Comparison of ENCODE assay signal across 8 cellular contexts in genomic region chr20:62136283-62137091, GRCh38. TPM values are rescaled to one million over a fixed set of nuclear protein-coding genes. Genes with fewer than 3 reads are reported as not detected.
DNase-seq lines count a peak whose midpoint lies in the region; ATAC-seq and TF ChIP-seq lines count a peak whose summit lies in the region.

No MANE protein-coding gene starts in this region.

- H3K4me1 Mint-ChIP-seq in activated CD4-positive, alpha-beta T cell treated with anti-CD3 and anti-CD28 coated beads, Interleukin-2, amount 10 ng/mL, durations not matched to agents 24 days and 14 days: peaks cover 33% of the 10 kb centered on the region

- peak; percentile 72 for DNase-seq in AG08396 (ENCODE audit: low spot score)
- peak; percentile 69 for DNase-seq in NCI-H460 (ENCODE audit: extremely low read depth, low read depth)
- DNase-seq in activated CD4-positive, alpha-beta T cell treated with anti-CD3 and anti-CD28 coated beads, Interleukin-2, amount 10 ng/mL, durations not matched to agents 24 days and 14 days: peak; percentile 91
- peak; percentile 70 for DNase-seq in colonic mucosa
- DNase-seq in lung microvascular endothelial cell (ENCODE audit: low read depth in 2 of 2): peak; percentile 74 to 79
- peak; percentile 82 for DNase-seq in superior temporal gyrus (ENCODE audit: extremely low spot score)

- H3K9me3 Mint-ChIP-seq in activated CD4-positive, alpha-beta T cell treated with anti-CD3 and anti-CD28 coated beads, Interleukin-2, amount 10 ng/mL, durations not matched to agents 24 days and 14 days: no peaks in the 10 kb centered on the region

- H3K36me3 ChIP-seq in colonic mucosa: peaks cover 22% of the 10 kb centered on the region

- H3K9ac ChIP-seq in colonic mucosa (ENCODE audit: low read depth in 2 of 2, low read length in 2 of 2): no peak overlapping the region

- no peak overlapping the region for H3K4me3 ChIP-seq in colonic mucosa

- peak; percentile 70 for TF ChIP-seq CTCF in colonic mucosa (IDR thresholded peaks at IDR 0.05)

- H3K27ac Mint-ChIP-seq in activated CD4-positive, alpha-beta T cell treated with anti-CD3 and anti-CD28 coated beads, Interleukin-2, amount 10 ng/mL, durations not matched to agents 24 days and 14 days: peak overlapping the region; percentile 65

- no peaks in the 10 kb centered on the region for H3K9me3 ChIP-seq in colonic mucosa

- no peaks in the 10 kb centered on the region for H3K27me3 Mint-ChIP-seq in activated CD4-positive, alpha-beta T cell treated with anti-CD3 and anti-CD28 coated beads, Interleukin-2, amount 10 ng/mL, durations not matched to agents 24 days and 14 days

- peaks cover 6% of the 10 kb centered on the region for H3K4me1 ChIP-seq in colonic mucosa

- no peak overlapping the region for H3K4me3 Mint-ChIP-seq in activated CD4-positive, alpha-beta T cell treated with anti-CD3 and anti-CD28 coated beads, Interleukin-2, amount 10 ng/mL, durations not matched to agents 24 days and 14 days

- ATAC-seq in GM18502 (IDR thresholded peaks at IDR 0.05; ENCODE audit: poor library complexity, unreplicated experiment) (peak; percentile 59), HG02840 (IDR thresholded peaks at IDR 0.05; ENCODE audit: low FRiP score, unreplicated experiment) (no peak)

- no peaks in the 10 kb centered on the region for H3K27me3 ChIP-seq in colonic mucosa

- H3K27ac ChIP-seq in colonic mucosa: no peak overlapping the region

- intact Hi-C loops in activated CD4-positive, alpha-beta T cell treated with anti-CD3 and anti-CD28 coated beads, Interleukin-2, amount 10 ng/mL, durations not matched to agents 24 days and 14 days (cut with micrococcal nuclease): loop anchor here (2.0 kb wide), 1 partner anchor 126 kb away; no protein-coding TSS in a partner anchor
- intact Hi-C loops in colonic mucosa (cut with DNase I): loop anchor here (5.0 kb wide), 2 partner anchors 74 to 124 kb away; no protein-coding TSS in a partner anchor

- H3K36me3 Mint-ChIP-seq in activated CD4-positive, alpha-beta T cell treated with anti-CD3 and anti-CD28 coated beads, Interleukin-2, amount 10 ng/mL, durations not matched to agents 24 days and 14 days (ENCODE audit: low read depth): peaks cover 71% of the 10 kb centered on the region

RNA-seq across cellular contexts. Expression of gene PSMA7, which starts 6.7 kb away (rescaled TPM):
- total RNA-seq in NCI-H460 (2014; rRNA removed; shearing (Covaris generic)): 406 and 439 TPM in 2 replicates
- 808 and 1,019 TPM in 2 replicates for polyA plus RNA-seq in NCI-H460 (2014; cell fraction: nucleus; rRNA removed)
- total RNA-seq in activated CD4-positive, alpha-beta T cell treated with anti-CD3 and anti-CD28 coated beads, Interleukin-2, amount 10 ng/mL, durations not matched to agents 24 days and 14 days: 434 and 449 TPM in 2 replicates
- total RNA-seq in colonic mucosa (100 to 1,000 TPM; 164 to 315 TPM), lung microvascular endothelial cell (293 and 309 TPM in 2 replicates)

RNA-seq across cellular contexts. Expression of gene SS18L1, which starts 7.1 kb away (rescaled TPM):
- total RNA-seq in NCI-H460 (2014; rRNA removed; shearing (Covaris generic)): 10.6 and 11.7 TPM in 2 replicates
- 45.9 and 47.4 TPM in 2 replicates for polyA plus RNA-seq in NCI-H460 (2014; cell fraction: nucleus; rRNA removed)
- 26.7 and 29.0 TPM in 2 replicates for total RNA-seq in activated CD4-positive, alpha-beta T cell treated with anti-CD3 and anti-CD28 coated beads, Interleukin-2, amount 10 ng/mL, durations not matched to agents 24 days and 14 days
- 10 to 100 TPM; 10.1 to 17.7 TPM for total RNA-seq in colonic mucosa
- 6.8 and 8.1 TPM in 2 replicates for total RNA-seq in lung microvascular endothelial cell

RNA-seq across cellular contexts. Expression of gene LSM14B, which starts 14.2 kb away (rescaled TPM):
- 24.6 and 29.2 TPM in 2 replicates for total RNA-seq in NCI-H460 (2014; rRNA removed; shearing (Covaris generic))
- polyA plus RNA-seq in NCI-H460 (2014; cell fraction: nucleus; rRNA removed): 27.5 and 34.2 TPM in 2 replicates
- 44.0 and 45.3 TPM in 2 replicates for total RNA-seq in activated CD4-positive, alpha-beta T cell treated with anti-CD3 and anti-CD28 coated beads, Interleukin-2, amount 10 ng/mL, durations not matched to agents 24 days and 14 days
- total RNA-seq in colonic mucosa (10 to 100 TPM; 38.6 to 38.8 TPM), lung microvascular endothelial cell (21.1 and 25.0 TPM in 2 replicates)

RNA-seq across cellular contexts. Expression of gene MTG2, which starts 46.3 kb away (rescaled TPM):
- 34.3 and 42.3 TPM in 2 replicates for total RNA-seq in NCI-H460 (2014; rRNA removed; shearing (Covaris generic))
- 50.2 and 64.6 TPM in 2 replicates for polyA plus RNA-seq in NCI-H460 (2014; cell fraction: nucleus; rRNA removed)
- 43.0 and 44.4 TPM in 2 replicates for total RNA-seq in activated CD4-positive, alpha-beta T cell treated with anti-CD3 and anti-CD28 coated beads, Interleukin-2, amount 10 ng/mL, durations not matched to agents 24 days and 14 days
- total RNA-seq in colonic mucosa: 10 to 100 TPM; 30.4 to 46.7 TPM
- total RNA-seq in lung microvascular endothelial cell: 7.4 and 10.9 TPM in 2 replicates
